Comparison of ENCODE assay signal across 7 cellular contexts in genomic region chr12:127503996-127504395, GRCh38.
A peak's percentile ranks its signal among the peaks of the same experiment; 100 is the strongest.
DNase-seq lines count a peak whose midpoint lies in the region; ATAC-seq, FAIRE-seq and TF ChIP-seq lines count a peak whose summit lies in the region.
"Not testable (repeated sequence)": the region's sequence is repeated elsewhere in the genome, so short reads cannot be mapped to it uniquely, and the experiment has no call there.

No MANE protein-coding gene starts in this region.

- TF ChIP-seq CTCF in MM.1S (IDR thresholded peaks at IDR 0.05; ENCODE audit: low read length); PC-9 (conservative IDR thresholded peaks at IDR 0.05); bronchial epithelial cell (IDR thresholded peaks at IDR 0.05; ENCODE audit: insufficient read depth, low read length, severe bottlenecking); stomach (IDR thresholded peaks at IDR 0.05): not testable (repeated sequence)

- not testable (repeated sequence) for H3F3A ChIP-seq in MM.1S (ENCODE audit: insufficient read depth, low read length); PC-9 (ENCODE audit: insufficient read depth, low read depth)

- H3K9ac ChIP-seq in MM.1S (ENCODE audit: low read length): not testable (repeated sequence)

- FAIRE-seq in bronchial epithelial cell (lab: Jason Lieb, UNC): not testable (repeated sequence)

- not testable (repeated sequence) for H3K4me2 ChIP-seq in MM.1S (ENCODE audit: low read depth, low read length); PC-9

- CTCF ChIA-PET in PC-9 (lab: Charles Lee): not testable (repeated sequence)

- H3K79me2 ChIP-seq in MM.1S (ENCODE audit: low read length); PC-9 (ENCODE audit: low read depth): not testable (repeated sequence)

- H4K20me1 ChIP-seq in MM.1S (ENCODE audit: insufficient read depth, low read length); PC-9 (ENCODE audit: insufficient read depth): not testable (repeated sequence)

- TF ChIP-seq EP300 in stomach (IDR thresholded peaks at IDR 0.05): not testable (repeated sequence)

- not testable (repeated sequence) for BruUV-seq in PC-9 (replicated peaks; lab: Mats Ljungman, UMichigan)

- WGBS in stomach, 5 donors: 70 to 82% (median 78%) methylated on average over 4 of the region's 4 CpGs

- H2AFZ ChIP-seq in MM.1S (ENCODE audit: low read length); PC-9: not testable (repeated sequence)

- peaks cover 11% of the 10 kb centered on the region for H3K4me1 ChIP-seq in MM.1S (ENCODE audit: low read length)
- H3K4me1 ChIP-seq in PC-9 (replicated peaks; ENCODE audit: insufficient read depth); stomach: not testable (repeated sequence)

- H3K9me3 ChIP-seq in MM.1S (replicated peaks; ENCODE audit: insufficient read depth, low read length); PC-9 (ENCODE audit: insufficient read depth, low read depth); stomach: not testable (repeated sequence)

- intact Hi-C loops in PC-9 (cut with micrococcal nuclease; ENCODE audit: unreplicated experiment); left colon (cut with DNase I, micrococcal nuclease); stomach (cut with DNase I; ENCODE audit: low total_unique reads): not testable (repeated sequence)

- H3K27ac ChIP-seq in MM.1S (ENCODE audit: low read length) (peak overlapping the region; percentile 44; the same call in 1 of the 2 replicates), PC-9 (peak overlapping the region; percentile 59)
- not testable (repeated sequence) for H3K27ac ChIP-seq in stomach

- TF ChIP-seq POLR2A in stomach (IDR thresholded peaks at IDR 0.05): not testable (repeated sequence)

- not testable (repeated sequence) for H3K27me3 ChIP-seq in MM.1S (replicated peaks; ENCODE audit: insufficient read depth, low read length); PC-9 (ENCODE audit: insufficient read depth, low read depth); bronchial epithelial cell (ENCODE audit: control insufficient read depth, insufficient read depth, low read length); stomach

- H3K36me3 ChIP-seq in MM.1S (replicated peaks; ENCODE audit: insufficient read depth, low read length); PC-9 (ENCODE audit: low read depth); bronchial epithelial cell (ENCODE audit: control insufficient read depth, insufficient read depth, low read length); stomach: not testable (repeated sequence)

- H3K4me3 ChIP-seq in MM.1S (ENCODE audit: low read length); PC-9; bronchial epithelial cell (ENCODE audit: low read depth, low read length); stomach: not testable (repeated sequence)

- DNase-seq in DMS53 (lab: John Stamatoyannopoulos, UW): peak; percentile 84
- DNase-seq in MM.1S: peak; percentile 16
- DNase-seq in PC-9: peak in 1 of 2 experiments; percentile 17
- peak; percentile 35 for DNase-seq in SW480 (ENCODE audit: low spot score)
- DNase-seq in bronchial epithelial cell (ENCODE audit: low read depth): peak; percentile 12
- DNase-seq in left colon: not testable (repeated sequence)
- peak; percentile 44 for DNase-seq in stomach

- POLR2A ChIA-PET in PC-9 (lab: Charles Lee; ENCODE audit: unreplicated experiment): not testable (repeated sequence)

- ATAC-seq in left colon: peak; percentile 52

- H3K9me2 ChIP-seq in MM.1S (replicated peaks; ENCODE audit: insufficient read depth, low read length); PC-9 (ENCODE audit: insufficient read depth): not testable (repeated sequence)
